ENCODE assay signal across 9 cellular contexts in the genomic region with DNA sequence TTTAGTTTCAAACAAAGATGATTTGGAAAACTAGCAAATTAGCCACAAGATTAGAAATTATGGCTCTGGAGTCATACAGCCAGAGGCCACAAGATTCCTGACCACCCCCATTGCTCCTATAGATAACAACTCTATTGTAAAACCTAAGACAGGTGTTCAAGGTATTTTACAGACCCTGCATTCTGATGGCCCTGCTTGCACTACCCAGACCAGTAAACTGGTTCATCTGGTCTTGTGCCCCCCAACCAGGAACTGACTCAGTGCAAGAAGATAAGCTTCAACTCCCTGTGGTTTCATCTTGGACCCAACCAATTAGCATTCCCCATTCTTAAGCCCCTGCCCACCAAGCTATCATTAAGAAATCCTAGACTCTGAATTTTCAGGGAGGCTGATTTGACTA.
"Had no signal": no experiment of that assay in that cellular context is flagged by ENCODE, and none has a peak within 500 bp of the region (broad histone marks: within the 10 kb centered on the region; RNA-seq: fewer than 3 reads in every experiment).

No MANE protein-coding gene starts in this region.

- ATAC-seq: GM23338, HCT116 had no signal

- DNase-seq: GM23248, GOT3, H7, H9, HCEC 1CT, HFFc6 had no signal

- H2AFZ ChIP-seq: GM23248, GM23338 had no signal

- H3K27ac ChIP-seq: GM23248 had no signal

- H3K36me3 ChIP-seq: HAP-1 had no signal

- H3K4me3 ChIP-seq: GM23248, GM23338, HAP-1 had no signal

- H3K4me1 ChIP-seq: HAP-1 had no signal

- H3K9me3 ChIP-seq: HAP-1 had no signal

- H3K9ac ChIP-seq: GM23248 had no signal

- H3K4me2 ChIP-seq: GM23338 had no signal
